ENCODE assay signal across 9 cellular contexts in genomic region chr17:17098426-17099035, GRCh38. TPM values are rescaled to one million over a fixed set of nuclear protein-coding genes. Genes with fewer than 3 reads are reported as not detected.
DNase-seq lines count a peak whose midpoint lies in the region; ATAC-seq and TF ChIP-seq lines count a peak whose summit lies in the region.
"Had no signal": no experiment of that assay in that cellular context is flagged by ENCODE, and none has a peak within 500 bp of the region (broad histone marks: within the 10 kb centered on the region; RNA-seq: fewer than 3 reads in every experiment).

No MANE protein-coding gene starts in this region.

- H3K4me3 ChIP-seq in body of pancreas: no peak overlapping the region
- H3K4me3 ChIP-seq in heart left ventricle: peak overlapping the region in 1 of 12 donors; percentile 19
- H3K4me3 ChIP-seq in ovary: no peak overlapping the region
- no peak overlapping the region for H3K4me3 ChIP-seq in uterus
- H3K4me3 ChIP-seq: Peyer's patch had no signal

- peak overlapping the region in 3 of 4 donors; percentile 13 to 44 (median 20) for H3K27ac ChIP-seq in body of pancreas
- H3K27ac ChIP-seq in heart left ventricle: peak overlapping the region; percentile 29 to 85 (median 73)
- peak overlapping the region in 1 of 2 donors; percentile 44 for H3K27ac ChIP-seq in ovary
- peak overlapping the region; percentile 70 to 74 for H3K27ac ChIP-seq in uterus

- 74 to 78% methylated on average over 12 to 13 of the region's 13 CpGs for WGBS in body of pancreas, 2 donors
- 38 to 46% (median 43%) methylated on average over 13 of the region's 13 CpGs for WGBS in heart left ventricle, 4 donors
- WGBS in ovary, 3 donors: 27 to 33% (median 33%) methylated on average over 13 of the region's 13 CpGs

- H3K9me3 ChIP-seq in body of pancreas (no peaks in the 10 kb centered on the region), heart left ventricle (no peaks in the 10 kb centered on the region), ovary (no peaks in the 10 kb centered on the region), uterus (no peaks in the 10 kb centered on the region)
- H3K9me3 ChIP-seq: Peyer's patch had no signal

- intact Hi-C loops in body of pancreas (cut with DNase I) (no loop called here), heart left ventricle (cut with DNase I) (loop anchor here in 3 of 10 donors (5.0 to 10.0 kb wide), 2 partner anchors 36 to 54 kb away; partner anchors contain the start of gene MPRIP (in 3 of the 3)), ovary (cut with DNase I) (no loop called here), uterus (cut with DNase I; ENCODE audit: low total_unique reads) (no loop called here)

- peak in 1 of 4 donors; percentile 26 for DNase-seq in body of pancreas
- peak; percentile 70 to 79 (median 76) for DNase-seq in heart left ventricle
- DNase-seq in ovary: peak; percentile 46 to 67 (median 57)
- DNase-seq in uterus: peak; percentile 67 to 69
- no peak for DNase-seq in NCI-H1417 (lab: John Stamatoyannopoulos, UW)
- DNase-seq in amniotic stem cell (lab: John Stamatoyannopoulos, UW): no peak
- DNase-seq: DMS153 had no signal

- TF ChIP-seq POLR2A in body of pancreas (IDR thresholded peaks at IDR 0.05) (no peak), heart left ventricle (IDR thresholded peaks at IDR 0.05) (no peak), ovary (IDR thresholded peaks at IDR 0.05) (no peak), uterus (IDR thresholded peaks at IDR 0.05) (no peak)

- TF ChIP-seq CTCF in body of pancreas (IDR thresholded peaks at IDR 0.05) (no peak), heart left ventricle (IDR thresholded peaks at IDR 0.05) (no peak), ovary (IDR thresholded peaks at IDR 0.05) (no peak), uterus (IDR thresholded peaks at IDR 0.05) (no peak)

- H3K27me3 ChIP-seq in body of pancreas (no peaks in the 10 kb centered on the region), heart left ventricle (no peaks in the 10 kb centered on the region), ovary (no peaks in the 10 kb centered on the region), uterus (no peaks in the 10 kb centered on the region)
- H3K27me3 ChIP-seq: Peyer's patch had no signal

- no peak for TF ChIP-seq EP300 in ovary (IDR thresholded peaks at IDR 0.05)

- H3K36me3 ChIP-seq in body of pancreas (replicated peaks in 1 of 2; ENCODE audit: insufficient read depth in 1 of 2, low read depth in 2 of 2): no peaks in the 10 kb centered on the region
- H3K36me3 ChIP-seq in heart left ventricle: peaks cover 0 to 10% (median 0%) of the 10 kb centered on the region in 9 donors
- H3K36me3 ChIP-seq in ovary: no peaks in the 10 kb centered on the region
- no peaks in the 10 kb centered on the region for H3K36me3 ChIP-seq in uterus
- H3K36me3 ChIP-seq: Peyer's patch had no signal

- H3K4me1 ChIP-seq in body of pancreas: peaks cover 34% of the 10 kb centered on the region
- peaks cover 20 to 100% (median 82%) of the 10 kb centered on the region in 12 donors for H3K4me1 ChIP-seq in heart left ventricle
- peaks cover 22% of the 10 kb centered on the region for H3K4me1 ChIP-seq in ovary (ENCODE audit: insufficient read depth)
- H3K4me1 ChIP-seq in uterus: peaks cover 4 to 20% of the 10 kb centered on the region in 2 donors

- ATAC-seq in body of pancreas (no peak), heart left ventricle (peak; percentile 18 to 68 (median 50)), HG03025 (IDR thresholded peaks at IDR 0.05; ENCODE audit: low FRiP score, unreplicated experiment) (no peak)

RNA-seq across cellular contexts. Expression of gene MPRIP, which starts 56.3 kb away (rescaled TPM):
- total RNA-seq in body of pancreas: 100 to 1,000 TPM; 147 to 269 TPM
- 100 to 1,000 TPM; 131 to 686 (median 343) TPM for total RNA-seq in heart left ventricle
- polyA plus RNA-seq in heart left ventricle: 100 to 1,000 TPM; 237 to 476 TPM
- 100 to 1,000 TPM in 5 of 7 donors, 10 to 100 TPM in 2; 72.3 to 256 (median 228) TPM for total RNA-seq in ovary
- 100 to 1,000 TPM; 111 to 184 TPM for polyA plus RNA-seq in ovary
- total RNA-seq in uterus: 100 to 1,000 TPM in 2 of 4 donors, 10 to 100 TPM in 2; 61.5 to 407 (median 103) TPM

Comparison
In these comparisons a context has a peak if more than half of its experiments do, and no peak if none do; other contexts are left out.
1. ATAC-seq: peak in heart left ventricle (4 of 4); none in body of pancreas (single experiment) and HG03025 (single experiment).
2. DNase-seq: peak in heart left ventricle (5 of 5), ovary (5 of 5) and uterus (2 of 2); none in NCI-H1417 (0 of 3) and amniotic stem cell (single experiment).